8 cellular contexts compared by ENCODE assay signal in genomic region chr5:29995154-29995553, GRCh38.
"Had no signal": no experiment of that assay in that cellular context is flagged by ENCODE, and none has a peak within 500 bp of the region (broad histone marks: within the 10 kb centered on the region; RNA-seq: fewer than 3 reads in every experiment).

No MANE protein-coding gene starts in this region.

- H3K4me3 ChIP-seq: GM12878 had no signal

- DNase-seq: GDM1, GF-D8 had no signal

- FAIRE-seq: G401.6, GM12878, GM12891, GM12892, GM18507, GM19239 had no signal

- ATAC-seq: GM12878 had no signal
